1 cellular context compared by ENCODE assay signal in the genomic region with DNA sequence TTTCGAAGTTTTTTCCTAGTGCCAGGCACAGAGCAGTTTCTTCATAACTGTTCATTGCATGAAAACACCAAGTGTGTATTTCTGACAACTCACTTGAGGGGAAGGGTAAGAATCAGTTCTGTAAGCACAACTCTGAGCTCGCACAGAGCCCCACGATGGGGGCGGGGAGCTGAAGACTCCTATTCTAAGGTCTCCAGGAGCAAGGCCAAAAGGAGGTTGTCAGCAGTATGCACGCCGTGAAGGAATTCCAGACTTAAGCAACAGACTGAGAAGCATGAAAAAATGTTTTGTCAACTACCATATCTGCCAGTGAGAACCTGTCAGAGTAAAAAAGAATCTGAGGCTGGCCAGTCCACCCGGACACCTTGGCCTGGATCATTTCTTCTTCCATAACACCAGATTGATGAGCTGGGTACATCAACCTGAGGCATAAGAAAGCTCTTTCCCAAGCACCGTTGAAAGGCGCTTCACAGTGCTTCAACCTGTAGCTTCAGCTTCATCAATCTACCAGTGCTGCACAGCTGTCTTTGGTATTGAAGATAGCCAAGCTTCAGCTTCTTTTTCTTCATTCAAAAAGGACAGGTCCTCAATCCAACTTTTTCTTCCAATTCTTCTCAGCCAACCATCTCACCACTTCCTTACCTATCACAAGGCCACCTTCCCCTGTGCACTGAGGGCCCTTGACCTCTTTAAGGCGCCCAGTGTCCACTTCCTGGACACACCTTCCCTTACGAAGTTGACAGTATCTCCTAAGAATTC.
TF ChIP-seq lines count a peak whose summit lies in the region.

No MANE protein-coding gene starts in this region.

TF ChIP-seq in GM23338, 12 proteins besides CTCF, POLR2A, EP300 and RAD21 (continued from another document):
- TF ChIP-seq, protein P1, sequence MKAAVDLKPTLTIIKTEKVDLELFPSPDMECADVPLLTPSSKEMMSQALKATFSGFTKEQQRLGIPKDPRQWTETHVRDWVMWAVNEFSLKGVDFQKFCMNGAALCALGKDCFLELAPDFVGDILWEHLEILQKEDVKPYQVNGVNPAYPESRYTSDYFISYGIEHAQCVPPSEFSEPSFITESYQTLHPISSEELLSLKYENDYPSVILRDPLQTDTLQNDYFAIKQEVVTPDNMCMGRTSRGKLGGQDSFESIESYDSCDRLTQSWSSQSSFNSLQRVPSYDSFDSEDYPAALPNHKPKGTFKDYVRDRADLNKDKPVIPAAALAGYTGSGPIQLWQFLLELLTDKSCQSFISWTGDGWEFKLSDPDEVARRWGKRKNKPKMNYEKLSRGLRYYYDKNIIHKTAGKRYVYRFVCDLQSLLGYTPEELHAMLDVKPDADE (IDR thresholded peaks at IDR 0.05): no peak
- no peak for TF ChIP-seq EZH2phosphoT487 (IDR thresholded peaks at IDR 0.05; ENCODE audit: unreplicated experiment)
- no peak for TF ChIP-seq JUNB (IDR thresholded peaks at IDR 0.05; ENCODE audit: unreplicated experiment)
- no peak for TF ChIP-seq POLR2AphosphoS5 (IDR thresholded peaks at IDR 0.05; ENCODE audit: low read depth)
